ENCODE assay signal across 1 cellular context in the genomic region with DNA sequence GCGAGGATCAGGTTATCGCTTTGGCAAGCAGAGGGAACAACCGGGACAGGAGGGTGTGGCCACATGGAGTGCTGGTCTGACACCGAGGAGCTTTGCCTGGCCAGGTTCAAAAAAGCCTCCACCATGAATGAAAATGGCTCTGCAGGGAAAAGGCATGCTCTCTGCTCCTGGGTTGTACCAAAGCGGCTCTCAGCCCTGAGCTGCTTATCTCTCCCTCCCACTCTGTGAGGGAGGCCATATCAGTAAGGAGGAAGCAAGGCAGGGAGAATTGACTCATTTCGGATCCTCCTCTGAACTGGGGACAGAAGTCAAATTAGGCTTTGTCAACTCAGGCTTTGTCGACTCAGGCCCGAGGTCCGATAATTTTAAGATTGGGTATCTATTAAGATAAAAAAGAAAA.
TF ChIP-seq lines count a peak whose summit lies in the region.

No MANE protein-coding gene starts in this region.

TF ChIP-seq in HepG2, 621 proteins besides CTCF, POLR2A, EP300 and RAD21 (continued from another document):
- TF ChIP-seq, protein P1, sequence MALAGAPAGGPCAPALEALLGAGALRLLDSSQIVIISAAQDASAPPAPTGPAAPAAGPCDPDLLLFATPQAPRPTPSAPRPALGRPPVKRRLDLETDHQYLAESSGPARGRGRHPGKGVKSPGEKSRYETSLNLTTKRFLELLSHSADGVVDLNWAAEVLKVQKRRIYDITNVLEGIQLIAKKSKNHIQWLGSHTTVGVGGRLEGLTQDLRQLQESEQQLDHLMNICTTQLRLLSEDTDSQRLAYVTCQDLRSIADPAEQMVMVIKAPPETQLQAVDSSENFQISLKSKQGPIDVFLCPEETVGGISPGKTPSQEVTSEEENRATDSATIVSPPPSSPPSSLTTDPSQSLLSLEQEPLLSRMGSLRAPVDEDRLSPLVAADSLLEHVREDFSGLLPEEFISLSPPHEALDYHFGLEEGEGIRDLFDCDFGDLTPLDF (CRISPR knock-in tag; IDR thresholded peaks at IDR 0.05) = no peak
- no peak for TF ChIP-seq TEAD3 (CRISPR knock-in tag; optimal IDR thresholded peaks at IDR 0.05; ENCODE audit: borderline replicate concordance)
- TF ChIP-seq GTF3A (CRISPR knock-in tag; conservative IDR thresholded peaks at IDR 0.05) = no peak
- TF ChIP-seq ZNF570 (CRISPR knock-in tag; IDR thresholded peaks at IDR 0.05; ENCODE audit: borderline replicate concordance) = no peak
- TF ChIP-seq ZNF777 (CRISPR knock-in tag; IDR thresholded peaks at IDR 0.05) = no peak
- TF ChIP-seq ELF1 (CRISPR knock-in tag; IDR thresholded peaks at IDR 0.05) = no peak
- TF ChIP-seq, protein P2, sequence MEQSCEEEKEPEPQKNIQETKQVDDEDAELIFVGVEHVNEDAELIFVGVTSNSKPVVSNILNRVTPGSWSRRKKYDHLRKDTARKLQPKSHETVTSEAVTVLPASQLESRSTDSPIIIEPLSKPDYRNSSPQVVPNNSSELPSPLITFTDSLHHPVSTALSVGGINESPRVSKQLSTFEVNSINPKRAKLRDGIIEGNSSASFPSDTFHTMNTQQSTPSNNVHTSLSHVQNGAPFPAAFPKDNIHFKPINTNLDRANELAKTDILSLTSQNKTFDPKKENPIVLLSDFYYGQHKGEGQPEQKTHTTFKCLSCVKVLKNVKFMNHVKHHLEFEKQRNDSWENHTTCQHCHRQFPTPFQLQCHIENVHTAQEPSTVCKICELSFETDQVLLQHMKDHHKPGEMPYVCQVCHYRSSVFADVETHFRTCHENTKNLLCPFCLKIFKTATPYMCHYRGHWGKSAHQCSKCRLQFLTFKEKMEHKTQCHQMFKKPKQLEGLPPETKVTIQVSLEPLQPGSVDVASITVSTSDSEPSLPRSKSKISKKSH (CRISPR knock-in tag; IDR thresholded peaks at IDR 0.05; ENCODE audit: borderline replicate concordance) = no peak
- TF ChIP-seq CBX5 (CRISPR knock-in tag; IDR thresholded peaks at IDR 0.05; ENCODE audit: borderline replicate concordance) = no peak
- no peak for TF ChIP-seq SMAD1 (CRISPR knock-in tag; IDR thresholded peaks at IDR 0.05; ENCODE audit: borderline replicate concordance, low read depth)
- TF ChIP-seq, protein P3, sequence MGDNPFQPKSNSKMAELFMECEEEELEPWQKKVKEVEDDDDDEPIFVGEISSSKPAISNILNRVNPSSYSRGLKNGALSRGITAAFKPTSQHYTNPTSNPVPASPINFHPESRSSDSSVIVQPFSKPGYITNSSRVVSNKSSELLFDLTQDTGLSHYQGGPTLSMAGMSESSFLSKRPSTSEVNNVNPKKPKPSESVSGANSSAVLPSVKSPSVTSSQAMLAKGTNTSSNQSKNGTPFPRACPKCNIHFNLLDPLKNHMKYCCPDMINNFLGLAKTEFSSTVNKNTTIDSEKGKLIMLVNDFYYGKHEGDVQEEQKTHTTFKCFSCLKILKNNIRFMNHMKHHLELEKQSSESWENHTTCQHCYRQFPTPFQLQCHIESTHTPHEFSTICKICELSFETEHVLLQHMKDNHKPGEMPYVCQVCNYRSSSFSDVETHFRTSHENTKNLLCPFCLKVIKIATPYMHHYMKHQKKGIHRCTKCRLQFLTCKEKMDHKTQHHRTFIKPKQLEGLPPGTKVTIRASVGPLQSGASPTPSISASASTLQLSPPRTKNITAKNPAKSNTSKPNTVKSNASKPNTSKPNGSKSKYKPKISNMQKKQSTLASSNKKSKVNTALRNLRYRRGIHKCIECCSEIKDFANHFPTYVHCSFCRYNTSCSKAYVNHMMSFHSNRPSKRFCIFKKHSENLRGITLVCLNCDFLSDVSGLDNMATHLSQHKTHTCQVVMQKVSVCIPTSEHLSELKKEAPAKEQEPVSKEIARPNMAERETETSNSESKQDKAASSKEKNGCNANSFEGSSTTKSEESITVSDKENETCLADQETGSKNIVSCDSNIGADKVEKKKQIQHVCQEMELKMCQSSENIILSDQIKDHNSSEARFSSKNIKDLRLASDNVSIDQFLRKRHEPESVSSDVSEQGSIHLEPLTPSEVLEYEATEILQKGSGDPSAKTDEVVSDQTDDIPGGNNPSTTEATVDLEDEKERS (CRISPR knock-in tag; IDR thresholded peaks at IDR 0.05) = no peak
- TF ChIP-seq AKAP8 (CRISPR knock-in tag; IDR thresholded peaks at IDR 0.05) = no peak
